ENCODE assay signal across 8 cellular contexts in the genomic region with DNA sequence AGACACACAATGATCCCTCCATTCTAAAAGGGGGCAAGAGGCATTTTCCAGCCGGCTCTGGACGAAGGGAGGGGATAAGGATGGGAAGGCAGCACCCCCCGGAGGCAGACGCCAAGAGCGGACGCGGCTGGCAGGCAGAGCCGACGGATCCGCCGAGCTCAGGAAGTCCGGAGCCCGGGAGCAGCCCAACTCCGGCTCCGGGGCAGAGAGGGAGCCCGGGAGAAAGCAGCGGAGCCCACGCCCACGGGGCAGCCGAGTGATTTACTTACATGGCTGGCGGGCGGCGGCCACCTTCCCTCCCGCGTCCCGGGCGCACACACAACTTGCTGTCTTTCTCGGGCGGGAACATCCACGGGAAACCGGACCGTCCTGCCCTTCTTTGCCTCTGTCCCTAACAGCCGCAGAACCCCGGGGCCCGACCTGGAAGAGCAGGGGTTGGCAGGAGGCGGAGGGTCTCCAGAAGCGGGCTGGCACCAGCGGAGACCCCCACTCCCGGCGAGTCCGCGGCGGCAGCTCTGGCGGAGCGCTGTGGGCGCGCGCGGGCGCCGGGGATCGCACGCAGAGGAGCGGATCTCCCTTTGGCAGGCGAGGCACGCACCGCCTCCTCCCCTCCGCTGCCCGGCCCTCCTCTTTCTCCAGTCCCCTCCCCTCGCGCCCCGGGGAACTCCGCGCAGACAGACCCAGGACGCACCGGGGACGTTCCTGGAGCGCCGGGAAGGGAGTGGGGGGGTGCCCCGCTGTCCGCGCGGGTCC. TPM values are rescaled to one million over a fixed set of nuclear protein-coding genes. Genes with fewer than 3 reads are reported as not detected.
DNase-seq lines count a peak whose midpoint lies in the region; ATAC-seq and TF ChIP-seq lines count a peak whose summit lies in the region.

A gene (minus strand): TSS at position 580 of the 753 bp plus-strand sequence.

- TF ChIP-seq CTCF in glutamatergic neuron (IDR thresholded peaks at IDR 0.05; ENCODE audit: partially characterized antibody, unreplicated experiment) = no peak
- TF ChIP-seq CTCF in omental fat pad (IDR thresholded peaks at IDR 0.05) = no peak
- TF ChIP-seq CTCF in tibial artery (IDR thresholded peaks at IDR 0.05) = peak in 1 of 2 experiments; percentile 22

- peak; percentile 88 for ATAC-seq in GM21576 (IDR thresholded peaks at IDR 0.05; ENCODE audit: unreplicated experiment)
- peak; percentile 98 for ATAC-seq in activated naive CD8-positive, alpha-beta T cell treated with anti-CD3 and anti-CD28 coated beads, Interleukin-2, amount 10 ng/mL, durations not matched to agents 7 days and 5 days (ENCODE audit: low read depth)
- ATAC-seq in omental fat pad (ENCODE audit: low FRiP score) = peak; percentile 99

- intact Hi-C loops in tibial artery (cut with DNase I; ENCODE audit: low total_unique reads) = no loop called here

- no peaks in the 10 kb centered on the region for H3K27me3 ChIP-seq in SJCRH30
- no peaks in the 10 kb centered on the region for H3K27me3 ChIP-seq in tibial artery

- H3K9me3 ChIP-seq in SJCRH30 (replicated peaks) (no peaks in the 10 kb centered on the region), tibial artery (no peaks in the 10 kb centered on the region)

- POLR2A ChIA-PET in activated naive CD8-positive, alpha-beta T cell treated with anti-CD3 and anti-CD28 coated beads, Interleukin-2, amount 10 ng/mL, durations not matched to agents 7 days and 5 days (lab: Charles Lee) = no interaction called here

- H3K27ac ChIP-seq in SJCRH30 (peak within 1 kb of the TSS; percentile 93), tibial artery (peak within 1 kb of the TSS; percentile 89 to 91)

- H3K4me3 Mint-ChIP-seq in IgD-negative memory B cell (peak within 1 kb of the TSS; percentile 59 to 85 (median 73)), glutamatergic neuron (ENCODE audit: unreplicated experiment) (peak within 1 kb of the TSS; percentile 89)
- H3K4me3 Mint-ChIP-seq in activated naive CD8-positive, alpha-beta T cell treated with anti-CD3 and anti-CD28 coated beads, Interleukin-2, amount 10 ng/mL, durations not matched to agents 7 days and 5 days = peak within 1 kb of the TSS; percentile 76

- H3K27ac Mint-ChIP-seq in IgD-negative memory B cell (no peak within 1 kb of the TSS), glutamatergic neuron (ENCODE audit: unreplicated experiment) (peak within 1 kb of the TSS; percentile 15)
- no peak within 1 kb of the TSS for H3K27ac Mint-ChIP-seq in activated naive CD8-positive, alpha-beta T cell treated with anti-CD3 and anti-CD28 coated beads, Interleukin-2, amount 10 ng/mL, durations not matched to agents 7 days and 5 days

- peaks cover 0 to 10% (median 9%) of the 10 kb centered on the region in 3 donors for H3K4me1 Mint-ChIP-seq in IgD-negative memory B cell
- H3K4me1 Mint-ChIP-seq in activated naive CD8-positive, alpha-beta T cell treated with anti-CD3 and anti-CD28 coated beads, Interleukin-2, amount 10 ng/mL, durations not matched to agents 7 days and 5 days = peaks cover 10% of the 10 kb centered on the region
- H3K4me1 Mint-ChIP-seq in glutamatergic neuron (ENCODE audit: low read depth, unreplicated experiment) = peaks cover 5% of the 10 kb centered on the region

- no peaks in the 10 kb centered on the region for H3K36me3 Mint-ChIP-seq in IgD-negative memory B cell
- H3K36me3 Mint-ChIP-seq in activated naive CD8-positive, alpha-beta T cell treated with anti-CD3 and anti-CD28 coated beads, Interleukin-2, amount 10 ng/mL, durations not matched to agents 7 days and 5 days = no peaks in the 10 kb centered on the region
- H3K36me3 Mint-ChIP-seq in glutamatergic neuron (ENCODE audit: unreplicated experiment) = no peaks in the 10 kb centered on the region

- H3K4me1 ChIP-seq in SJCRH30 (peaks cover 30% of the 10 kb centered on the region), tibial artery (peaks cover 0 to 49% (median 9%) of the 10 kb centered on the region in 4 donors)

- H3K4me3 ChIP-seq in SJCRH30 (peak within 1 kb of the TSS; percentile 95), tibial artery (peak within 1 kb of the TSS; percentile 74 to 81)

- DNase-seq in DMS153 treated with DMSO at 0.1 percent for 48 hours (lab: John Stamatoyannopoulos, UW; ENCODE audit: unreplicated experiment) (peak; percentile 57), SJCRH30 (peak; percentile 92 to 93), glutamatergic neuron (peak; percentile 81), omental fat pad (ENCODE audit: low spot score) (peak; percentile 71), tibial artery (peak; percentile 86 to 93)
- DNase-seq in activated naive CD8-positive, alpha-beta T cell treated with anti-CD3 and anti-CD28 coated beads, Interleukin-2, amount 10 ng/mL, durations not matched to agents 7 days and 5 days = peak; percentile 67

- H3K27me3 Mint-ChIP-seq in IgD-negative memory B cell (peaks cover 27% of the 10 kb centered on the region), glutamatergic neuron (ENCODE audit: unreplicated experiment) (peaks cover 5% of the 10 kb centered on the region)
- peaks cover 65% of the 10 kb centered on the region for H3K27me3 Mint-ChIP-seq in activated naive CD8-positive, alpha-beta T cell treated with anti-CD3 and anti-CD28 coated beads, Interleukin-2, amount 10 ng/mL, durations not matched to agents 7 days and 5 days

- H3K36me3 ChIP-seq in SJCRH30 (peaks cover 6% of the 10 kb centered on the region), tibial artery (no peaks in the 10 kb centered on the region)

- H3K9me3 Mint-ChIP-seq in IgD-negative memory B cell (no peaks in the 10 kb centered on the region), glutamatergic neuron (ENCODE audit: unreplicated experiment) (no peaks in the 10 kb centered on the region)
- H3K9me3 Mint-ChIP-seq in activated naive CD8-positive, alpha-beta T cell treated with anti-CD3 and anti-CD28 coated beads, Interleukin-2, amount 10 ng/mL, durations not matched to agents 7 days and 5 days = no peaks in the 10 kb centered on the region

RNA-seq across cellular contexts. Expression of the gene that starts here (rescaled TPM):
- not detected for polyA plus RNA-seq in IgD-negative memory B cell
- total RNA-seq in SJCRH30 (2014; rRNA removed; shearing (Covaris generic)) = 33.6 and 35.6 TPM in 2 replicates
- total RNA-seq in activated naive CD8-positive, alpha-beta T cell treated with anti-CD3 and anti-CD28 coated beads, Interleukin-2, amount 10 ng/mL, durations not matched to agents 7 days and 5 days = under 1 TPM in 1 of 2 experiments, not detected in 1; 0.14 TPM
- 1.7 TPM for total RNA-seq in glutamatergic neuron (ENCODE audit: unreplicated experiment)
- total RNA-seq in omental fat pad = 100 to 1,000 TPM in 3 of 4 donors, 10 to 100 TPM in 1; 66.1 to 208 (median 109) TPM

Comparison
In these comparisons a context has a peak if more than half of its experiments do, and no peak if none do; other contexts are left out.
1. Peak in every context shown above with its lines: DNase-seq, ATAC-seq, H3K4me3 ChIP-seq and H3K27ac ChIP-seq.
2. RNA of the gene that starts here (total RNA-seq): 66.1 to 208 TPM in omental fat pad and 33.6 to 35.6 TPM in SJCRH30; 1.7 TPM in glutamatergic neuron (single experiment) and 0.14 TPM in activated naive CD8-positive, alpha-beta T cell treated with anti-CD3 and anti-CD28 coated beads, Interleukin-2, amount 10 ng/mL, durations not matched to agents 7 days and 5 days; every median in the first group is over 10 times any median in the second.
3. Peak in DNase-seq and ATAC-seq in activated naive CD8-positive, alpha-beta T cell treated with anti-CD3 and anti-CD28 coated beads, Interleukin-2, amount 10 ng/mL, durations not matched to agents 7 days and 5 days; RNA of the gene not detected or under 1 TPM.